Comparison of ENCODE assay signal across 2 cellular contexts in genomic region chr1:6260433-6260934, GRCh38.
A peak's percentile ranks its signal among the peaks of the same experiment; 100 is the strongest.
TF ChIP-seq lines count a peak whose summit lies in the region.

No MANE protein-coding gene starts in this region.

TF ChIP-seq in GM12878, 131 proteins besides CTCF, POLR2A, EP300 and RAD21:
- TF ChIP-seq NFXL1 (IDR thresholded peaks at IDR 0.05; ENCODE audit: borderline replicate concordance), result 0 out of 2 replicates have a peak, but pooled peaks have one; percentile 33
- no peak for TF ChIP-seq CREM (IDR thresholded peaks at IDR 0.05; ENCODE audit: low read depth)
- TF ChIP-seq SMARCA5 (IDR thresholded peaks at IDR 0.05), result 0 out of 2 replicates have a peak, but pooled peaks have one; percentile 35

TF ChIP-seq in HepG2, 621 proteins besides CTCF, POLR2A, EP300 and RAD21:
- no peak for TF ChIP-seq KLF9 (CRISPR knock-in tag; IDR thresholded peaks at IDR 0.05; ENCODE audit: low read depth)
- no peak for TF ChIP-seq ZNF557 (CRISPR knock-in tag; IDR thresholded peaks at IDR 0.05)
- TF ChIP-seq GLMP (CRISPR knock-in tag; IDR thresholded peaks at IDR 0.05; ENCODE audit: borderline replicate concordance), result no peak
- TF ChIP-seq TGIF2 (CRISPR knock-in tag; IDR thresholded peaks at IDR 0.05), result no peak
- peak; percentile 4; the same call in 1 of the 2 replicates for TF ChIP-seq HIVEP1 (CRISPR knock-in tag; IDR thresholded peaks at IDR 0.05)
- peak; percentile 84 for TF ChIP-seq ZNF263 (CRISPR knock-in tag; IDR thresholded peaks at IDR 0.05)
- peak; percentile 2; the same call in 1 of the 2 replicates for TF ChIP-seq ZFY (CRISPR knock-in tag; IDR thresholded peaks at IDR 0.05)
- TF ChIP-seq HOXD1 (CRISPR knock-in tag; IDR thresholded peaks at IDR 0.05), result no peak
- TF ChIP-seq ZNF777 (CRISPR knock-in tag; IDR thresholded peaks at IDR 0.05), result peak; percentile 63
- TF ChIP-seq KDM6A (CRISPR knock-in tag; IDR thresholded peaks at IDR 0.05; ENCODE audit: low read depth), result no peak
- no peak for TF ChIP-seq PLRG1 (conservative IDR thresholded peaks at IDR 0.05)
- 0 out of 2 replicates have a peak, but pooled peaks have one; percentile 35 for TF ChIP-seq ZSCAN25 (CRISPR knock-in tag; IDR thresholded peaks at IDR 0.05)
- no peak for TF ChIP-seq PAWR (CRISPR knock-in tag; IDR thresholded peaks at IDR 0.05; ENCODE audit: borderline replicate concordance)
- peak; percentile 52 for TF ChIP-seq HNRNPK (IDR thresholded peaks at IDR 0.05; ENCODE audit: low read depth, low read length, poor library complexity, severe bottlenecking)
- TF ChIP-seq FUBP1 (CRISPR knock-in tag; IDR thresholded peaks at IDR 0.05; ENCODE audit: borderline replicate concordance), result no peak
